ENCODE assay signal across 8 cellular contexts in the genomic region with DNA sequence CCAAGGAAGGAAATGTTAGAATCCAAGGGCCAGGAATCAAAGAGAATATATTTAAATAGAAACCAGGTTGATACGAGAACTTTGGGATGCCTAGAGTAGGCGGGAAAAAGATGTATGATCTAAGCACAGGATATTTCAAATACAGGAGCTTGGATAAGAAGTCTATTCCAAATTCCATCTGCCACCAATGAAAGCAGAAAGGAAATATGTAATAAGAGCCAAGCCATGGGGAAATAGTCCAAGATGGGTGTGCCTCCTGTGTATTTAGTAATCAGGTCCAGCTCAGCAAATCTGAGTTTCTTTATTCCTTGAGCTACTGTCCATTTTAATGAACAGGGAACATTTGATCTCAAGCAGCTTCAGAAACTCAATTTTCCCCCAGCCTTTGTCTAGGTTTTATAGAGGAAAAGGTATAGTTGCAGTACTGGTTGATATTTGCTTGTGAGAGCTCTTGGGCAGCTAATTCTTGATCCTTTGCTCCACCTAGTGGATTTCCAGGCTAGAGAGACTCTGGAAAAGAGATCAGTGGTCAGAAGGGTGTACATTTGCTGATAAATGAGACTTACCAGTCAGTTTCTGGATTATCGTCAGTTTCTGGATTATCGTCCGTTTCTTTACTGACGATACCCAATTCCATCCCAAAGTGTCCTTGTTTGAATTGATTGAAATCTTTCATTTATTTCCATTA. TPM values are rescaled to one million over a fixed set of nuclear protein-coding genes. Genes with fewer than 3 reads are reported as not detected.
A peak's percentile ranks its signal among the peaks of the same experiment; 100 is the strongest.
DNase-seq lines count a peak whose midpoint lies in the region; ATAC-seq and TF ChIP-seq lines count a peak whose summit lies in the region.
"Not testable (repeated sequence)": the region's sequence is repeated elsewhere in the genome, so short reads cannot be mapped to it uniquely, and the experiment has no call there.

No MANE protein-coding gene starts in this region.

- not testable (repeated sequence) for H3F3A ChIP-seq in Loucy (ENCODE audit: low read depth); PC-3 (ENCODE audit: low read length, unreplicated experiment)

- H3K4me1 ChIP-seq in Loucy (ENCODE audit: insufficient read depth, low read length, poor library complexity, severe bottlenecking); PC-3 (ENCODE audit: insufficient read depth, low read length); ascending aorta: not testable (repeated sequence)

- H3K9me2 ChIP-seq in Loucy (replicated peaks; ENCODE audit: low read depth, low read length); PC-3 (replicated peaks; ENCODE audit: low read length): not testable (repeated sequence)

- H3K9me3 Mint-ChIP-seq in osteocyte (ENCODE audit: unreplicated experiment) = not testable (repeated sequence)

- H3K4me3 ChIP-seq in Loucy (ENCODE audit: low read length, poor library complexity, severe bottlenecking); PC-3 (ENCODE audit: low read length); ascending aorta: not testable (repeated sequence)

- not testable (repeated sequence) for H3K9ac ChIP-seq in Loucy (ENCODE audit: low read depth, low read length, poor library complexity, severe bottlenecking); PC-3 (ENCODE audit: low read length)

- not testable (repeated sequence) for H3K27ac ChIP-seq in PC-3 (ENCODE audit: low read length); ascending aorta

- H3K79me2 ChIP-seq in Loucy (ENCODE audit: insufficient read depth, low read length); PC-3 (ENCODE audit: low read length): not testable (repeated sequence)

- POLR2A ChIA-PET in PC-3 (lab: Charles Lee; ENCODE audit: unreplicated experiment) = not testable (repeated sequence)

- not testable (repeated sequence) for H4K20me1 ChIP-seq in Loucy (ENCODE audit: insufficient read depth, low read length, poor library complexity, severe bottlenecking); PC-3 (ENCODE audit: low read length)

- not testable (repeated sequence) for H2AFZ ChIP-seq in Loucy (ENCODE audit: low read length); PC-3 (ENCODE audit: low read length)

- TF ChIP-seq CTCF in Loucy (conservative IDR thresholded peaks at IDR 0.05; ENCODE audit: low read length) (peak; percentile 27), PC-3 (conservative IDR thresholded peaks at IDR 0.05; ENCODE audit: low read depth, low read length) (0 out of 2 replicates have a peak, but pooled peaks have one; percentile 30), ascending aorta (IDR thresholded peaks at IDR 0.05) (peak in 2 of 3 experiments; percentile 10 to 38), osteocyte (IDR thresholded peaks at IDR 0.05) (peak; percentile 46)

- H3K27me3 ChIP-seq in Loucy (ENCODE audit: insufficient read depth, low read length, poor library complexity, severe bottlenecking); PC-3 (ENCODE audit: low read length); ascending aorta: not testable (repeated sequence)

- intact Hi-C loops in PC-3 (cut with micrococcal nuclease); ascending aorta (cut with DNase I): not testable (repeated sequence)

- not testable (repeated sequence) for H3K4me1 Mint-ChIP-seq in osteocyte (ENCODE audit: unreplicated experiment)

- peak; percentile 29; the same call in 1 of the 2 replicates for ATAC-seq in PC-3

- not testable (repeated sequence) for H3K27me3 Mint-ChIP-seq in osteocyte (ENCODE audit: unreplicated experiment)

- not testable (repeated sequence) for H3K27ac Mint-ChIP-seq in osteocyte (ENCODE audit: unreplicated experiment)

- CTCF ChIA-PET in PC-3 (lab: Charles Lee) = not testable (repeated sequence)

- DNase-seq in A172 (ENCODE audit: low spot score) (peak; percentile 2), EL (peak; percentile 3), PC-3 (peak; percentile 40), erythroblast (lab: John Stamatoyannopoulos, UW) (peak; percentile 5 to 13), inferior parietal cortex (ENCODE audit: extremely low spot score) (peak; percentile 5)
- DNase-seq in ascending aorta (ENCODE audit: low spot score in 2 of 2); osteocyte (ENCODE audit: extremely low spot score, unreplicated experiment): not testable (repeated sequence)

- H3K9me3 ChIP-seq in Loucy (ENCODE audit: insufficient read depth, low read depth, low read length); PC-3 (ENCODE audit: low read length); ascending aorta: not testable (repeated sequence)

- BruUV-seq in PC-3 (replicated peaks; lab: Mats Ljungman, UMichigan) = not testable (repeated sequence)

- not testable (repeated sequence) for H3K4me2 ChIP-seq in Loucy (ENCODE audit: low read depth, low read length, poor library complexity, severe bottlenecking); PC-3 (ENCODE audit: low read length)

- not testable (repeated sequence) for H3K36me3 Mint-ChIP-seq in osteocyte (ENCODE audit: unreplicated experiment)

- not testable (repeated sequence) for H3K4me3 Mint-ChIP-seq in osteocyte (ENCODE audit: unreplicated experiment)

- not testable (repeated sequence) for H3K36me3 ChIP-seq in Loucy (ENCODE audit: insufficient read depth, low read length); PC-3 (ENCODE audit: low read depth, low read length); ascending aorta

- TF ChIP-seq POLR2A in erythroblast (IDR thresholded peaks at IDR 0.05; ENCODE audit: low read length) = not testable (repeated sequence)

RNA-seq across cellular contexts. Expression of a gene that starts 28.3 kb away (rescaled TPM):
- 7.0 and 15.3 TPM in 2 replicates for total RNA-seq in A172 (2014; rRNA removed; shearing (Covaris generic))
- total RNA-seq in PC-3 (2014; rRNA removed) (11.1 and 11.6 TPM in 2 replicates), ascending aorta (not detected), osteocyte (1.7 and 2.5 TPM in 2 replicates)

RNA-seq across cellular contexts. Expression of a gene that starts 29.0 kb away (rescaled TPM):
- total RNA-seq in A172 (2014; rRNA removed; shearing (Covaris generic)) = 11.0 and 18.0 TPM in 2 replicates
- 6.6 and 7.6 TPM in 2 replicates for total RNA-seq in PC-3 (2014; rRNA removed)
- total RNA-seq in ascending aorta = 18.6 TPM
- 42.5 and 45.4 TPM in 2 replicates for total RNA-seq in osteocyte
